Comparison of ENCODE assay signal across 31 cellular contexts in the genomic region with DNA sequence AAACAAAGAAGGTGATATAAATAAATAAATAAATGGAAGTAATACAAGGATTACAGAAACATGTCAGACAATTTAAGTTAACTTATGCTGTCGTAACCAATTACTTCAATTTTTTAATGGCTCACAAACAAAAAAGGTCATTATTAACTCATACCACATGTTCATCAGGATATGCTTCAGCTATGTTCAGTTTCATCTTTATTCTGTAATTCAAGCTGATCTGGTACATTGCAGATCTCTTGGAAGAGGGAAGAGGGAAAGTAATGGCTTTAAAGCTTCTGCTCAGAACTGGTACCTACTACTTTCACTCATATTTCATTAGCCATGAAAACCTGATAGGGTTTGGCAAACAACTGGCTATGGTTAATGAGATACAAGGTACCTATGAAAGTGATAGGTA.
"Had no signal": no experiment of that assay in that cellular context is flagged by ENCODE, and none has a peak within 500 bp of the region (broad histone marks: within the 10 kb centered on the region; RNA-seq: fewer than 3 reads in every experiment).

No MANE protein-coding gene starts in this region.

- H3K4me3 ChIP-seq: Peyer's patch, SJSA1 had no signal

- DNase-seq: Kasumi-1, KG1, NCI-H1048, NCI-H1092 treated with DMSO at 0.1 percent for 48 hours, NCI-H1105 treated with DMSO at 0.1 percent for 48 hours, NCI-H1417, NCI-H1436, NCI-H146, NCI-H1694, NCI-H187, NCI-H1930, NCI-H2029 treated with DMSO at 0.1 percent for 48 hours, NCI-H2081 treated with DMSO at 0.1 percent for 48 hours, NCI-H2107, NCI-H2171, NCI-H226, NCI-H446 treated with DMSO at 0.1 percent for 48 hours, NCI-H510A, NCI-H524, NCI-H526, NCI-H69, NCI-H748 treated with DMSO at 0.1 percent for 48 hours, NCI-H82, PC-3, Peyer's patch, Right ventricle myocardium superior, RPMI8226, SHP77 treated with DMSO at 0.1 percent for 48 hours, SW 1271, T-helper 1 cell had no signal

- H3K27me3 ChIP-seq: Peyer's patch, SJSA1 had no signal

- H3K4me1 ChIP-seq: Peyer's patch, SJSA1 had no signal

- H3K9me3 ChIP-seq: Peyer's patch, SJSA1 had no signal

- ATAC-seq: PC-3 had no signal

- H3K27ac ChIP-seq: Peyer's patch, SJSA1 had no signal

- H3K36me3 ChIP-seq: Peyer's patch, SJSA1 had no signal
